Comparison of ENCODE assay signal across 30 cellular contexts in genomic region chr10:45811075-45811474, GRCh38.
"Had no signal": no experiment of that assay in that cellular context is flagged by ENCODE, and none has a peak within 500 bp of the region (broad histone marks: within the 10 kb centered on the region; RNA-seq: fewer than 3 reads in every experiment).

No MANE protein-coding gene starts in this region.

- H3K27ac ChIP-seq: coronary artery, esophagus muscularis mucosa, parathyroid adenoma, prostate gland, right atrium auricular region, sigmoid colon, stomach, thyroid gland, vagina had no signal

- H3K27ac Mint-ChIP-seq: immature natural killer cell; mesothelial cell of epicardium; naive B cell; natural killer cell treated with Interleukin-12 subunit alpha and Interleukin-12 subunit beta and Interleukin-15 and Interleukin-18, amount 100 ng/mL, for 72 hours; stimulated activated effector memory CD8-positive, alpha-beta T cell treated with anti-CD3 and anti-CD28 coated beads, Interleukin-12 subunit alpha, Interleukin-12 subunit beta, amount 100 ng/mL, for 72 hours had no signal

- H3K9me3 ChIP-seq: esophagus muscularis mucosa, mucosa of descending colon, prostate gland, right atrium auricular region, sigmoid colon, stomach, thyroid gland, vagina had no signal

- H2AFZ ChIP-seq: parathyroid adenoma had no signal

- H3K36me3 ChIP-seq: esophagus muscularis mucosa, prostate gland, right atrium auricular region, sigmoid colon, stomach, thyroid gland, vagina had no signal

- DNase-seq: dermis blood vessel endothelial cell; effector memory CD4-positive, alpha-beta T cell; foreskin melanocyte; glutamatergic neuron; hypothalamus; immature natural killer cell; islet precursor cell; kidney glomerular epithelial cell; left colon; left ventricle myocardium superior; mesenchymal stem cell; mucosa of descending colon; naive B cell; sigmoid colon; stimulated activated CD4-positive, alpha-beta T cell treated with anti-CD3 and anti-CD28 coated beads, Interleukin-2, amount 100 ng/mL, for 24 hours; stimulated activated CD4-positive, alpha-beta T cell treated with anti-CD3 and anti-CD28 coated beads, Interleukin-4, amount 100 ng/mL, for 24 hours; stimulated activated naive CD4-positive, alpha-beta T cell treated with Interleukin-2 at 50 U/mL for 16 hours; stomach; thyroid gland had no signal

- H3K9ac ChIP-seq: parathyroid adenoma had no signal

- H3K9me3 Mint-ChIP-seq: mesothelial cell of epicardium; naive B cell; natural killer cell treated with Interleukin-12 subunit alpha and Interleukin-12 subunit beta and Interleukin-15 and Interleukin-18, amount 100 ng/mL, for 72 hours; neural crest cell; stimulated activated effector memory CD8-positive, alpha-beta T cell treated with anti-CD3 and anti-CD28 coated beads, Interleukin-12 subunit alpha, Interleukin-12 subunit beta, amount 100 ng/mL, for 72 hours had no signal

- H3K79me2 ChIP-seq: parathyroid adenoma had no signal

- H3K4me1 ChIP-seq: esophagus muscularis mucosa, parathyroid adenoma, prostate gland, right atrium auricular region, sigmoid colon, stomach, thyroid gland, vagina had no signal

- H3K4me1 Mint-ChIP-seq: immature natural killer cell; mesothelial cell of epicardium; naive B cell; stimulated activated effector memory CD8-positive, alpha-beta T cell treated with anti-CD3 and anti-CD28 coated beads, Interleukin-12 subunit alpha, Interleukin-12 subunit beta, amount 100 ng/mL, for 72 hours had no signal

- H3K4me3 ChIP-seq: coronary artery, esophagus muscularis mucosa, lung, mucosa of descending colon, prostate gland, right atrium auricular region, sigmoid colon, stomach, thyroid gland, vagina had no signal

- ATAC-seq: left colon; mucosa of descending colon; natural killer cell treated with Interleukin-12 subunit alpha and Interleukin-12 subunit beta and Interleukin-15 and Interleukin-18, amount 100 ng/mL, for 72 hours; stimulated activated effector memory CD8-positive, alpha-beta T cell treated with anti-CD3 and anti-CD28 coated beads, Interleukin-12 subunit alpha, Interleukin-12 subunit beta, amount 100 ng/mL, for 72 hours had no signal

- H3K27me3 ChIP-seq: esophagus muscularis mucosa, right atrium auricular region, sigmoid colon, stomach, thyroid gland, vagina had no signal

- H3K4me3 Mint-ChIP-seq: immature natural killer cell; mesothelial cell of epicardium; naive B cell; natural killer cell treated with Interleukin-12 subunit alpha and Interleukin-12 subunit beta and Interleukin-15 and Interleukin-18, amount 100 ng/mL, for 72 hours; neural crest cell; stimulated activated effector memory CD8-positive, alpha-beta T cell treated with anti-CD3 and anti-CD28 coated beads, Interleukin-12 subunit alpha, Interleukin-12 subunit beta, amount 100 ng/mL, for 72 hours had no signal

- H3K36me3 Mint-ChIP-seq: immature natural killer cell; mesothelial cell of epicardium; naive B cell; natural killer cell treated with Interleukin-12 subunit alpha and Interleukin-12 subunit beta and Interleukin-15 and Interleukin-18, amount 100 ng/mL, for 72 hours; stimulated activated effector memory CD8-positive, alpha-beta T cell treated with anti-CD3 and anti-CD28 coated beads, Interleukin-12 subunit alpha, Interleukin-12 subunit beta, amount 100 ng/mL, for 72 hours had no signal
